1 cellular context compared by ENCODE assay signal in the genomic region with DNA sequence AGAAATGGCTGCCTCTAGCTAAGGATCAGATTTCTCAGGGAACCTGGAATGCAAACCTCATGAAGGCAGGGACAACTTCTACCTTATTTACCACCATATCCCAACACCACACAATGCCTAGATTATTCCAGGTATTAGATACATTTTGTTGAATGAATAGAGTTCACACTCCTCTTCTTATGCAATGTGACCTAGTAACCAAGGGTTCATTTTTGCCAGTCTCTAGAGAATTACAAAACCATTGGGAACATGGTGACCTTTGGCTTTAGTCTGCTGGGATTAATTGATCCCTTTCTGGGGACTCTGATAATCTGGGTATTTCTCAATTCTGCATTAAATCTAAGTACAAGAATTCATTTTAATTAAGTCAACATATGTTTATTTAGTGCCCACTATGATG.
A peak's percentile ranks its signal among the peaks of the same experiment; 100 is the strongest.
TF ChIP-seq lines count a peak whose summit lies in the region.

No MANE protein-coding gene starts in this region.

TF ChIP-seq in HepG2, 621 proteins besides CTCF, POLR2A, EP300 and RAD21 (continued from another document and continues in another):
- TF ChIP-seq CEBPZ (IDR thresholded peaks at IDR 0.05; ENCODE audit: low read length) = no peak
- peak; percentile 77 for TF ChIP-seq PPARG (CRISPR knock-in tag; conservative IDR thresholded peaks at IDR 0.05)
- no peak for TF ChIP-seq ZNF282 (IDR thresholded peaks at IDR 0.05; ENCODE audit: partially characterized antibody)
- TF ChIP-seq, protein P1, sequence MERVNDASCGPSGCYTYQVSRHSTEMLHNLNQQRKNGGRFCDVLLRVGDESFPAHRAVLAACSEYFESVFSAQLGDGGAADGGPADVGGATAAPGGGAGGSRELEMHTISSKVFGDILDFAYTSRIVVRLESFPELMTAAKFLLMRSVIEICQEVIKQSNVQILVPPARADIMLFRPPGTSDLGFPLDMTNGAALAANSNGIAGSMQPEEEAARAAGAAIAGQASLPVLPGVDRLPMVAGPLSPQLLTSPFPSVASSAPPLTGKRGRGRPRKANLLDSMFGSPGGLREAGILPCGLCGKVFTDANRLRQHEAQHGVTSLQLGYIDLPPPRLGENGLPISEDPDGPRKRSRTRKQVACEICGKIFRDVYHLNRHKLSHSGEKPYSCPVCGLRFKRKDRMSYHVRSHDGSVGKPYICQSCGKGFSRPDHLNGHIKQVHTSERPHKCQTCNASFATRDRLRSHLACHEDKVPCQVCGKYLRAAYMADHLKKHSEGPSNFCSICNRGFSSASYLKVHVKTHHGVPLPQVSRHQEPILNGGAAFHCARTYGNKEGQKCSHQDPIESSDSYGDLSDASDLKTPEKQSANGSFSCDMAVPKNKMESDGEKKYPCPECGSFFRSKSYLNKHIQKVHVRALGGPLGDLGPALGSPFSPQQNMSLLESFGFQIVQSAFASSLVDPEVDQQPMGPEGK (CRISPR knock-in tag; IDR thresholded peaks at IDR 0.05) = no peak
- no peak for TF ChIP-seq ZNF160 (CRISPR knock-in tag; IDR thresholded peaks at IDR 0.05)
- no peak for TF ChIP-seq PHF21A (CRISPR knock-in tag; IDR thresholded peaks at IDR 0.05)
- TF ChIP-seq, protein P2, sequence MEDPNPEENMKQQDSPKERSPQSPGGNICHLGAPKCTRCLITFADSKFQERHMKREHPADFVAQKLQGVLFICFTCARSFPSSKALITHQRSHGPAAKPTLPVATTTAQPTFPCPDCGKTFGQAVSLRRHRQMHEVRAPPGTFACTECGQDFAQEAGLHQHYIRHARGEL (CRISPR knock-in tag; IDR thresholded peaks at IDR 0.05) = no peak
- no peak for TF ChIP-seq HOXD1 (CRISPR knock-in tag; IDR thresholded peaks at IDR 0.05)
- TF ChIP-seq MLXIP (CRISPR knock-in tag; IDR thresholded peaks at IDR 0.05; ENCODE audit: borderline replicate concordance) = no peak
- no peak for TF ChIP-seq FIP1L1 (IDR thresholded peaks at IDR 0.05; ENCODE audit: borderline replicate concordance, insufficient read depth, low read depth, low read length)
- no peak for TF ChIP-seq ZNF343 (CRISPR knock-in tag; IDR thresholded peaks at IDR 0.05)
- TF ChIP-seq NONO (IDR thresholded peaks at IDR 0.05) = no peak
- TF ChIP-seq NONO (CRISPR knock-in tag; conservative IDR thresholded peaks at IDR 0.05) = no peak
- TF ChIP-seq ZNF441 (CRISPR knock-in tag; IDR thresholded peaks at IDR 0.05; ENCODE audit: borderline replicate concordance) = no peak
- TF ChIP-seq ZXDC (CRISPR knock-in tag; IDR thresholded peaks at IDR 0.05) = no peak
- no peak for TF ChIP-seq TCF7 (IDR thresholded peaks at IDR 0.05; ENCODE audit: low read depth)
- TF ChIP-seq ZNF232 (CRISPR knock-in tag; IDR thresholded peaks at IDR 0.05; ENCODE audit: borderline replicate concordance) = no peak
- TF ChIP-seq ZC3H13 (CRISPR knock-in tag; IDR thresholded peaks at IDR 0.05) = no peak
- no peak for TF ChIP-seq ZNF850 (CRISPR knock-in tag; conservative IDR thresholded peaks at IDR 0.05)
- TF ChIP-seq U2AF1 (optimal IDR thresholded peaks at IDR 0.05; ENCODE audit: low read depth, low read length) = no peak
- TF ChIP-seq NFE2L2 (IDR thresholded peaks at IDR 0.05; ENCODE audit: low read length) = no peak
- no peak for TF ChIP-seq ZNF20 (CRISPR knock-in tag; IDR thresholded peaks at IDR 0.05)
- no peak for TF ChIP-seq ZNF333 (CRISPR knock-in tag; IDR thresholded peaks at IDR 0.05; ENCODE audit: borderline replicate concordance)
- TF ChIP-seq, protein P3, sequence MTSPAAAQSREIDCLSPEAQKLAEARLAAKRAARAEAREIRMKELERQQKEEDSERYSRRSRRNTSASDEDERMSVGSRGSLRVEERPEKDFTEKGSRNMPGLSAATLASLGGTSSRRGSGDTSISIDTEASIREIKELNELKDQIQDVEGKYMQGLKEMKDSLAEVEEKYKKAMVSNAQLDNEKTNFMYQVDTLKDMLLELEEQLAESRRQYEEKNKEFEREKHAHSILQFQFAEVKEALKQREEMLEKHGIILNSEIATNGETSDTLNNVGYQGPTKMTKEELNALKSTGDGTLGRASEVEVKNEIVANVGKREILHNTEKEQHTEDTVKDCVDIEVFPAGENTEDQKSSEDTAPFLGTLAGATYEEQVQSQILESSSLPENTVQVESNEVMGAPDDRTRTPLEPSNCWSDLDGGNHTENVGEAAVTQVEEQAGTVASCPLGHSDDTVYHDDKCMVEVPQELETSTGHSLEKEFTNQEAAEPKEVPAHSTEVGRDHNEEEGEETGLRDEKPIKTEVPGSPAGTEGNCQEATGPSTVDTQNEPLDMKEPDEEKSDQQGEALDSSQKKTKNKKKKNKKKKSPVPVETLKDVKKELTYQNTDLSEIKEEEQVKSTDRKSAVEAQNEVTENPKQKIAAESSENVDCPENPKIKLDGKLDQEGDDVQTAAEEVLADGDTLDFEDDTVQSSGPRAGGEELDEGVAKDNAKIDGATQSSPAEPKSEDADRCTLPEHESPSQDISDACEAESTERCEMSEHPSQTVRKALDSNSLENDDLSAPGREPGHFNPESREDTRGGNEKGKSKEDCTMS (CRISPR knock-in tag; conservative IDR thresholded peaks at IDR 0.05) = no peak
- TF ChIP-seq, protein P4, sequence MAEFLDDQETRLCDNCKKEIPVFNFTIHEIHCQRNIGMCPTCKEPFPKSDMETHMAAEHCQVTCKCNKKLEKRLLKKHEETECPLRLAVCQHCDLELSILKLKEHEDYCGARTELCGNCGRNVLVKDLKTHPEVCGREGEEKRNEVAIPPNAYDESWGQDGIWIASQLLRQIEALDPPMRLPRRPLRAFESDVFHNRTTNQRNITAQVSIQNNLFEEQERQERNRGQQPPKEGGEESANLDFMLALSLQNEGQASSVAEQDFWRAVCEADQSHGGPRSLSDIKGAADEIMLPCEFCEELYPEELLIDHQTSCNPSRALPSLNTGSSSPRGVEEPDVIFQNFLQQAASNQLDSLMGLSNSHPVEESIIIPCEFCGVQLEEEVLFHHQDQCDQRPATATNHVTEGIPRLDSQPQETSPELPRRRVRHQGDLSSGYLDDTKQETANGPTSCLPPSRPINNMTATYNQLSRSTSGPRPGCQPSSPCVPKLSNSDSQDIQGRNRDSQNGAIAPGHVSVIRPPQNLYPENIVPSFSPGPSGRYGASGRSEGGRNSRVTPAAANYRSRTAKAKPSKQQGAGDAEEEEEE (CRISPR knock-in tag; IDR thresholded peaks at IDR 0.05; ENCODE audit: borderline replicate concordance) = no peak
- TF ChIP-seq, protein P5, sequence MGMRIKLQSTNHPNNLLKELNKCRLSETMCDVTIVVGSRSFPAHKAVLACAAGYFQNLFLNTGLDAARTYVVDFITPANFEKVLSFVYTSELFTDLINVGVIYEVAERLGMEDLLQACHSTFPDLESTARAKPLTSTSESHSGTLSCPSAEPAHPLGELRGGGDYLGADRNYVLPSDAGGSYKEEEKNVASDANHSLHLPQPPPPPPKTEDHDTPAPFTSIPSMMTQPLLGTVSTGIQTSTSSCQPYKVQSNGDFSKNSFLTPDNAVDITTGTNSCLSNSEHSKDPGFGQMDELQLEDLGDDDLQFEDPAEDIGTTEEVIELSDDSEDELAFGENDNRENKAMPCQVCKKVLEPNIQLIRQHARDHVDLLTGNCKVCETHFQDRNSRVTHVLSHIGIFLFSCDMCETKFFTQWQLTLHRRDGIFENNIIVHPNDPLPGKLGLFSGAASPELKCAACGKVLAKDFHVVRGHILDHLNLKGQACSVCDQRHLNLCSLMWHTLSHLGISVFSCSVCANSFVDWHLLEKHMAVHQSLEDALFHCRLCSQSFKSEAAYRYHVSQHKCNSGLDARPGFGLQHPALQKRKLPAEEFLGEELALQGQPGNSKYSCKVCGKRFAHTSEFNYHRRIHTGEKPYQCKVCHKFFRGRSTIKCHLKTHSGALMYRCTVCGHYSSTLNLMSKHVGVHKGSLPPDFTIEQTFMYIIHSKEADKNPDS (CRISPR knock-in tag; IDR thresholded peaks at IDR 0.05) = peak; percentile 96
- TF ChIP-seq ETV6 (CRISPR knock-in tag; conservative IDR thresholded peaks at IDR 0.05) = no peak
- TF ChIP-seq ZNF253 (CRISPR knock-in tag; IDR thresholded peaks at IDR 0.05; ENCODE audit: borderline replicate concordance) = no peak
- TF ChIP-seq, protein P6, sequence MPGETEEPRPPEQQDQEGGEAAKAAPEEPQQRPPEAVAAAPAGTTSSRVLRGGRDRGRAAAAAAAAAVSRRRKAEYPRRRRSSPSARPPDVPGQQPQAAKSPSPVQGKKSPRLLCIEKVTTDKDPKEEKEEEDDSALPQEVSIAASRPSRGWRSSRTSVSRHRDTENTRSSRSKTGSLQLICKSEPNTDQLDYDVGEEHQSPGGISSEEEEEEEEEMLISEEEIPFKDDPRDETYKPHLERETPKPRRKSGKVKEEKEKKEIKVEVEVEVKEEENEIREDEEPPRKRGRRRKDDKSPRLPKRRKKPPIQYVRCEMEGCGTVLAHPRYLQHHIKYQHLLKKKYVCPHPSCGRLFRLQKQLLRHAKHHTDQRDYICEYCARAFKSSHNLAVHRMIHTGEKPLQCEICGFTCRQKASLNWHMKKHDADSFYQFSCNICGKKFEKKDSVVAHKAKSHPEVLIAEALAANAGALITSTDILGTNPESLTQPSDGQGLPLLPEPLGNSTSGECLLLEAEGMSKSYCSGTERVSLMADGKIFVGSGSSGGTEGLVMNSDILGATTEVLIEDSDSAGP (CRISPR knock-in tag; IDR thresholded peaks at IDR 0.05; ENCODE audit: borderline replicate concordance) = no peak
- TF ChIP-seq, protein P7, sequence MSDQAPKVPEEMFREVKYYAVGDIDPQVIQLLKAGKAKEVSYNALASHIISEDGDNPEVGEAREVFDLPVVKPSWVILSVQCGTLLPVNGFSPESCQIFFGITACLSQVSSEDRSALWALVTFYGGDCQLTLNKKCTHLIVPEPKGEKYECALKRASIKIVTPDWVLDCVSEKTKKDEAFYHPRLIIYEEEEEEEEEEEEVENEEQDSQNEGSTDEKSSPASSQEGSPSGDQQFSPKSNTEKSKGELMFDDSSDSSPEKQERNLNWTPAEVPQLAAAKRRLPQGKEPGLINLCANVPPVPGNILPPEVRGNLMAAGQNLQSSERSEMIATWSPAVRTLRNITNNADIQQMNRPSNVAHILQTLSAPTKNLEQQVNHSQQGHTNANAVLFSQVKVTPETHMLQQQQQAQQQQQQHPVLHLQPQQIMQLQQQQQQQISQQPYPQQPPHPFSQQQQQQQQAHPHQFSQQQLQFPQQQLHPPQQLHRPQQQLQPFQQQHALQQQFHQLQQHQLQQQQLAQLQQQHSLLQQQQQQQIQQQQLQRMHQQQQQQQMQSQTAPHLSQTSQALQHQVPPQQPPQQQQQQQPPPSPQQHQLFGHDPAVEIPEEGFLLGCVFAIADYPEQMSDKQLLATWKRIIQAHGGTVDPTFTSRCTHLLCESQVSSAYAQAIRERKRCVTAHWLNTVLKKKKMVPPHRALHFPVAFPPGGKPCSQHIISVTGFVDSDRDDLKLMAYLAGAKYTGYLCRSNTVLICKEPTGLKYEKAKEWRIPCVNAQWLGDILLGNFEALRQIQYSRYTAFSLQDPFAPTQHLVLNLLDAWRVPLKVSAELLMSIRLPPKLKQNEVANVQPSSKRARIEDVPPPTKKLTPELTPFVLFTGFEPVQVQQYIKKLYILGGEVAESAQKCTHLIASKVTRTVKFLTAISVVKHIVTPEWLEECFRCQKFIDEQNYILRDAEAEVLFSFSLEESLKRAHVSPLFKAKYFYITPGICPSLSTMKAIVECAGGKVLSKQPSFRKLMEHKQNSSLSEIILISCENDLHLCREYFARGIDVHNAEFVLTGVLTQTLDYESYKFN (CRISPR knock-in tag; conservative IDR thresholded peaks at IDR 0.05) = peak; percentile 38; the same call in 1 of the 2 replicates
